1 cellular context compared by ENCODE assay signal in the genomic region with DNA sequence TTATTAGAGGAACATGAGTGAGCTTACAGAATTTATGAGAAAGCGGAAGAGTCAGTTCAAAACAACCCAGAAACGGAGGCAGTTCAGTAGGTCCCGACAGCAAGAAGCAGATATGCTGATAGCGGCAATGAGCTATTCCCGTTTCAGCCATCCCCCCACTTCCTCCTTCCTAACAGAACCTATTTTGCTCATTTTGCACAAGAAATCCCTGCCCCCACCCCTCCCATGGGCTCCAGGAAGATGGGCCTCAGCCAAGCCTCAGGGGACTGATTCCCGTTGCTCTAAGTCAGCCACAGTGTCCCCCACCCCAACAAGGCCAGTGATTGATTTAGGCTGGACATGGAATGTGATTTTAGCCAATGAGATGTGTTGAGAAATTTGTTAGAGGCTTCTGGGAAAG.
A peak's percentile ranks its signal among the peaks of the same experiment; 100 is the strongest.
TF ChIP-seq lines count a peak whose summit lies in the region.

No MANE protein-coding gene starts in this region.

TF ChIP-seq in K562, 482 proteins besides CTCF, POLR2A, EP300 and RAD21 (continued from another document):
- TF ChIP-seq MYBL2 (IDR thresholded peaks at IDR 0.05; ENCODE audit: low read depth), result no peak
- no peak for TF ChIP-seq MYBL2 (CRISPR knock-in tag; IDR thresholded peaks at IDR 0.05; ENCODE audit: borderline replicate concordance)
- TF ChIP-seq ZNF778 (CRISPR knock-in tag; IDR thresholded peaks at IDR 0.05), result no peak
- TF ChIP-seq POLR2H (tag; IDR thresholded peaks at IDR 0.05; ENCODE audit: low read depth), result no peak
- TF ChIP-seq, protein P1, sequence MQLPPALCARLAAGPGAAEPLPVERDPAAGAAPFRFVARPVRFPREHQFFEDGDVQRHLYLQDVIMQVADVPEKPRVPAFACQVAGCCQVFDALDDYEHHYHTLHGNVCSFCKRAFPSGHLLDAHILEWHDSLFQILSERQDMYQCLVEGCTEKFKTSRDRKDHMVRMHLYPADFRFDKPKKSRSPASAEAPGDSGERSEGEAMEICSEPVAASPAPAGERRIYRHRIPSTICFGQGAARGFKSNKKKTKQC (CRISPR knock-in tag; IDR thresholded peaks at IDR 0.05), result no peak
- TF ChIP-seq KDM1A (IDR thresholded peaks at IDR 0.05), result no peak
- TF ChIP-seq SNRNP70 (optimal IDR thresholded peaks at IDR 0.05; ENCODE audit: low read depth, low read length), result no peak
- TF ChIP-seq, protein P2, sequence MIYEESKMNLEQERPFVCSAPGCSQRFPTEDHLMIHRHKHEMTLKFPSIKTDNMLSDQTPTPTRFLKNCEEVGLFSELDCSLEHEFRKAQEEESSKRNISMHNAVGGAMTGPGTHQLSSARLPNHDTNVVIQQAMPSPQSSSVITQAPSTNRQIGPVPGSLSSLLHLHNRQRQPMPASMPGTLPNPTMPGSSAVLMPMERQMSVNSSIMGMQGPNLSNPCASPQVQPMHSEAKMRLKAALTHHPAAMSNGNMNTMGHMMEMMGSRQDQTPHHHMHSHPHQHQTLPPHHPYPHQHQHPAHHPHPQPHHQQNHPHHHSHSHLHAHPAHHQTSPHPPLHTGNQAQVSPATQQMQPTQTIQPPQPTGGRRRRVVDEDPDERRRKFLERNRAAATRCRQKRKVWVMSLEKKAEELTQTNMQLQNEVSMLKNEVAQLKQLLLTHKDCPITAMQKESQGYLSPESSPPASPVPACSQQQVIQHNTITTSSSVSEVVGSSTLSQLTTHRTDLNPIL (CRISPR knock-in tag; IDR thresholded peaks at IDR 0.05), result no peak
- TF ChIP-seq TCF7L2 (IDR thresholded peaks at IDR 0.05; ENCODE audit: low read depth, low read length), result no peak
- no peak for TF ChIP-seq HMGN3 (IDR thresholded peaks at IDR 0.05; ENCODE audit: borderline replicate concordance, extremely low read depth, insufficient read length, low read depth, low read length)
- no peak for TF ChIP-seq TCF3 (CRISPR knock-in tag; IDR thresholded peaks at IDR 0.05)
- TF ChIP-seq, protein P3, sequence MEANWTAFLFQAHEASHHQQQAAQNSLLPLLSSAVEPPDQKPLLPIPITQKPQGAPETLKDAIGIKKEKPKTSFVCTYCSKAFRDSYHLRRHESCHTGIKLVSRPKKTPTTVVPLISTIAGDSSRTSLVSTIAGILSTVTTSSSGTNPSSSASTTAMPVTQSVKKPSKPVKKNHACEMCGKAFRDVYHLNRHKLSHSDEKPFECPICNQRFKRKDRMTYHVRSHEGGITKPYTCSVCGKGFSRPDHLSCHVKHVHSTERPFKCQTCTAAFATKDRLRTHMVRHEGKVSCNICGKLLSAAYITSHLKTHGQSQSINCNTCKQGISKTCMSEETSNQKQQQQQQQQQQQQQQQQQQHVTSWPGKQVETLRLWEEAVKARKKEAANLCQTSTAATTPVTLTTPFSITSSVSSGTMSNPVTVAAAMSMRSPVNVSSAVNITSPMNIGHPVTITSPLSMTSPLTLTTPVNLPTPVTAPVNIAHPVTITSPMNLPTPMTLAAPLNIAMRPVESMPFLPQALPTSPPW (CRISPR knock-in tag; IDR thresholded peaks at IDR 0.05), result peak; percentile 50; the same call in 1 of the 2 replicates
- TF ChIP-seq ZKSCAN3 (CRISPR knock-in tag; IDR thresholded peaks at IDR 0.05), result no peak
- TF ChIP-seq POLR3A (IDR thresholded peaks at IDR 0.05; ENCODE audit: borderline replicate concordance, extremely low read depth, insufficient read depth, insufficient read length), result no peak
- no peak for TF ChIP-seq BRD9 (IDR thresholded peaks at IDR 0.05; ENCODE audit: low read depth, partially characterized antibody)
- no peak for TF ChIP-seq POLR2G (IDR thresholded peaks at IDR 0.05; ENCODE audit: low read depth, low read length)
- no peak for TF ChIP-seq ZSCAN32 (CRISPR knock-in tag; IDR thresholded peaks at IDR 0.05)
- peak; percentile 20; the same call in 1 of the 2 replicates for TF ChIP-seq KLF6 (CRISPR knock-in tag; IDR thresholded peaks at IDR 0.05; ENCODE audit: borderline replicate concordance)
- TF ChIP-seq ATF7 (IDR thresholded peaks at IDR 0.05), result 0 out of 2 replicates have a peak, but pooled peaks have one; percentile 16
- TF ChIP-seq SRSF1 (IDR thresholded peaks at IDR 0.05; ENCODE audit: low read depth, low read length), result no peak
- TF ChIP-seq HDAC1 (IDR thresholded peaks at IDR 0.05), result 0 out of 4 replicates have a peak, but pooled peaks of 1 of the 2 experiments have one; percentile 8
- no peak for TF ChIP-seq ZNF318 (IDR thresholded peaks at IDR 0.05; ENCODE audit: borderline replicate concordance in 1 of 2, low read depth in 1 of 2)
- TF ChIP-seq, protein P4, sequence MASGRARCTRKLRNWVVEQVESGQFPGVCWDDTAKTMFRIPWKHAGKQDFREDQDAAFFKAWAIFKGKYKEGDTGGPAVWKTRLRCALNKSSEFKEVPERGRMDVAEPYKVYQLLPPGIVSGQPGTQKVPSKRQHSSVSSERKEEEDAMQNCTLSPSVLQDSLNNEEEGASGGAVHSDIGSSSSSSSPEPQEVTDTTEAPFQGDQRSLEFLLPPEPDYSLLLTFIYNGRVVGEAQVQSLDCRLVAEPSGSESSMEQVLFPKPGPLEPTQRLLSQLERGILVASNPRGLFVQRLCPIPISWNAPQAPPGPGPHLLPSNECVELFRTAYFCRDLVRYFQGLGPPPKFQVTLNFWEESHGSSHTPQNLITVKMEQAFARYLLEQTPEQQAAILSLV (tag; IDR thresholded peaks at IDR 0.05), result no peak
- peak; percentile 88 to 95; a peak in 3 of 4 replicates for TF ChIP-seq ETV6 (IDR thresholded peaks at IDR 0.05; ENCODE audit: borderline replicate concordance in 1 of 2, low read depth in 2 of 2, low read length in 1 of 2)
- TF ChIP-seq ETV6 (CRISPR knock-in tag; IDR thresholded peaks at IDR 0.05; ENCODE audit: borderline replicate concordance), result no peak
- TF ChIP-seq ZNF830 (CRISPR knock-in tag; IDR thresholded peaks at IDR 0.05), result no peak
- TF ChIP-seq, protein P5, sequence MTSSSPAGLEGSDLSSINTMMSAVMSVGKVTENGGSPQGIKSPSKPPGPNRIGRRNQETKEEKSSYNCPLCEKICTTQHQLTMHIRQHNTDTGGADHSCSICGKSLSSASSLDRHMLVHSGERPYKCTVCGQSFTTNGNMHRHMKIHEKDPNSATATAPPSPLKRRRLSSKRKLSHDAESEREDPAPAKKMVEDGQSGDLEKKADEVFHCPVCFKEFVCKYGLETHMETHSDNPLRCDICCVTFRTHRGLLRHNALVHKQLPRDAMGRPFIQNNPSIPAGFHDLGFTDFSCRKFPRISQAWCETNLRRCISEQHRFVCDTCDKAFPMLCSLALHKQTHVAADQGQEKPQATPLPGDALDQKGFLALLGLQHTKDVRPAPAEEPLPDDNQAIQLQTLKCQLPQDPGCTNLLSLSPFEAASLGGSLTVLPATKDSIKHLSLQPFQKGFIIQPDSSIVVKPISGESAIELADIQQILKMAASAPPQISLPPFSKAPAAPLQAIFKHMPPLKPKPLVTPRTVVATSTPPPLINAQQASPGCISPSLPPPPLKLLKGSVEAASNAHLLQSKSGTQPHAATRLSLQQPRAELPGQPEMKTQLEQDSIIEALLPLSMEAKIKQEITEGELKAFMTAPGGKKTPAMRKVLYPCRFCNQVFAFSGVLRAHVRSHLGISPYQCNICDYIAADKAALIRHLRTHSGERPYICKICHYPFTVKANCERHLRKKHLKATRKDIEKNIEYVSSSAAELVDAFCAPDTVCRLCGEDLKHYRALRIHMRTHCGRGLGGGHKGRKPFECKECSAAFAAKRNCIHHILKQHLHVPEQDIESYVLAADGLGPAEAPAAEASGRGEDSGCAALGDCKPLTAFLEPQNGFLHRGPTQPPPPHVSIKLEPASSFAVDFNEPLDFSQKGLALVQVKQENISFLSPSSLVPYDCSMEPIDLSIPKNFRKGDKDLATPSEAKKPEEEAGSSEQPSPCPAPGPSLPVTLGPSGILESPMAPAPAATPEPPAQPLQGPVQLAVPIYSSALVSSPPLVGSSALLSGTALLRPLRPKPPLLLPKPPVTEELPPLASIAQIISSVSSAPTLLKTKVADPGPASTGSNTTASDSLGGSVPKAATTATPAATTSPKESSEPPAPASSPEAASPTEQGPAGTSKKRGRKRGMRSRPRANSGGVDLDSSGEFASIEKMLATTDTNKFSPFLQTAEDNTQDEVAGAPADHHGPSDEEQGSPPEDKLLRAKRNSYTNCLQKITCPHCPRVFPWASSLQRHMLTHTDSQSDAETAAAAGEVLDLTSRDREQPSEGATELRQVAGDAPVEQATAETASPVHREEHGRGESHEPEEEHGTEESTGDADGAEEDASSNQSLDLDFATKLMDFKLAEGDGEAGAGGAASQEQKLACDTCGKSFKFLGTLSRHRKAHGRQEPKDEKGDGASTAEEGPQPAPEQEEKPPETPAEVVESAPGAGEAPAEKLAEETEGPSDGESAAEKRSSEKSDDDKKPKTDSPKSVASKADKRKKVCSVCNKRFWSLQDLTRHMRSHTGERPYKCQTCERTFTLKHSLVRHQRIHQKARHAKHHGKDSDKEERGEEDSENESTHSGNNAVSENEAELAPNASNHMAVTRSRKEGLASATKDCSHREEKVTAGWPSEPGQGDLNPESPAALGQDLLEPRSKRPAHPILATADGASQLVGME (CRISPR knock-in tag; IDR thresholded peaks at IDR 0.05), result no peak
- peak; percentile 54 for TF ChIP-seq CREM (IDR thresholded peaks at IDR 0.05; ENCODE audit: low read depth)
- no peak for TF ChIP-seq ZNF639 (CRISPR knock-in tag; conservative IDR thresholded peaks at IDR 0.05 in 1 of 2, IDR thresholded peaks at IDR 0.05 in 1 of 2)
- no peak for TF ChIP-seq RAD51 (IDR thresholded peaks at IDR 0.05; ENCODE audit: borderline replicate concordance, low read depth)
- TF ChIP-seq DACH1 (IDR thresholded peaks at IDR 0.05; ENCODE audit: partially characterized antibody), result no peak
- no peak for TF ChIP-seq ZZZ3 (IDR thresholded peaks at IDR 0.05)
- no peak for TF ChIP-seq ELK1 (CRISPR knock-in tag; IDR thresholded peaks at IDR 0.05)
- TF ChIP-seq ZNF584 (CRISPR knock-in tag; IDR thresholded peaks at IDR 0.05; ENCODE audit: low read depth), result 0 out of 2 replicates have a peak, but pooled peaks have one; percentile 27
